In genomic region chr11:79906189-79906588, GRCh38 we compare ENCODE assay signal across 29 cellular contexts.
"Had no signal": no experiment of that assay in that cellular context is flagged by ENCODE, and none has a peak within 500 bp of the region (broad histone marks: within the 10 kb centered on the region; RNA-seq: fewer than 3 reads in every experiment).

No MANE protein-coding gene starts in this region.

- H3K27ac ChIP-seq: ascending aorta, breast epithelium, cardiac muscle cell, epithelial cell of prostate, esophagus squamous epithelium had no signal

- H3K4me3 ChIP-seq: ascending aorta, breast epithelium, cardiac muscle cell, esophagus squamous epithelium had no signal

- H3K27ac Mint-ChIP-seq: activated CD4-positive, alpha-beta memory T cell treated with anti-CD3 and anti-CD28 coated beads for 36 hours; activated CD4-positive, alpha-beta T cell treated with anti-CD3 and anti-CD28 coated beads for 36 hours; activated CD4-positive, alpha-beta T cell treated with anti-CD3 and anti-CD28 coated beads, Interleukin-2, amount 10 ng/mL, durations not matched to agents 24 days and 14 days; activated CD8-positive, alpha-beta memory T cell treated with anti-CD3 and anti-CD28 coated beads, Interleukin-2, amount 10 ng/mL, durations not matched to agents 7 days and 5 days; activated CD8-positive, alpha-beta T cell treated with anti-CD3 and anti-CD28 coated beads, Interleukin-2, amount 10 ng/mL, durations not matched to agents 7 days and 5 days; activated naive CD4-positive, alpha-beta T cell treated with anti-CD3 and anti-CD28 coated beads, Interleukin-2, amount 10 ng/mL, durations not matched to agents 7 days and 5 days; activated naive CD4-positive, alpha-beta T cell treated with anti-CD3 and anti-CD28 coated beads, Interleukin-2, amount 50 U/mL, for 72 hours; activated naive CD8-positive, alpha-beta T cell treated with anti-CD3 and anti-CD28 coated beads, Interleukin-2, amount 10 ng/mL, durations not matched to agents 7 days and 5 days; brain had no signal

- H3K4me1 Mint-ChIP-seq: activated CD4-positive, alpha-beta T cell treated with anti-CD3 and anti-CD28 coated beads for 36 hours; activated CD4-positive, alpha-beta T cell treated with anti-CD3 and anti-CD28 coated beads, Interleukin-2, amount 10 ng/mL, durations not matched to agents 24 days and 14 days; activated CD8-positive, alpha-beta memory T cell treated with anti-CD3 and anti-CD28 coated beads, Interleukin-2, amount 10 ng/mL, durations not matched to agents 7 days and 5 days; activated naive CD4-positive, alpha-beta T cell treated with anti-CD3 and anti-CD28 coated beads, Interleukin-2, amount 10 ng/mL, durations not matched to agents 7 days and 5 days; activated naive CD8-positive, alpha-beta T cell treated with anti-CD3 and anti-CD28 coated beads, Interleukin-2, amount 10 ng/mL, durations not matched to agents 7 days and 5 days had no signal

- H3K4me1 ChIP-seq: ascending aorta, breast epithelium, esophagus squamous epithelium had no signal

- H3K27me3 ChIP-seq: ascending aorta, breast epithelium, cardiac muscle cell, esophagus squamous epithelium had no signal

- H3K27me3 Mint-ChIP-seq: activated CD4-positive, alpha-beta memory T cell treated with anti-CD3 and anti-CD28 coated beads for 36 hours; activated CD4-positive, alpha-beta T cell treated with anti-CD3 and anti-CD28 coated beads for 36 hours; activated CD4-positive, alpha-beta T cell treated with anti-CD3 and anti-CD28 coated beads, Interleukin-2, amount 10 ng/mL, durations not matched to agents 24 days and 14 days; activated CD8-positive, alpha-beta memory T cell treated with anti-CD3 and anti-CD28 coated beads, Interleukin-2, amount 10 ng/mL, durations not matched to agents 7 days and 5 days; activated naive CD4-positive, alpha-beta T cell treated with anti-CD3 and anti-CD28 coated beads, Interleukin-2, amount 10 ng/mL, durations not matched to agents 7 days and 5 days; activated naive CD8-positive, alpha-beta T cell treated with anti-CD3 and anti-CD28 coated beads, Interleukin-2, amount 10 ng/mL, durations not matched to agents 7 days and 5 days; brain had no signal

- ATAC-seq: activated CD4-positive, alpha-beta T cell treated with anti-CD3 and anti-CD28 coated beads for 36 hours; activated CD8-positive, alpha-beta memory T cell treated with anti-CD3 and anti-CD28 coated beads, Interleukin-2, amount 10 ng/mL, durations not matched to agents 7 days and 5 days; activated CD8-positive, alpha-beta T cell treated with anti-CD3 and anti-CD28 coated beads, Interleukin-2, amount 10 ng/mL, durations not matched to agents 7 days and 5 days; activated naive CD4-positive, alpha-beta T cell treated with anti-CD3 and anti-CD28 coated beads, Interleukin-2, amount 50 U/mL, for 72 hours had no signal

- H3K36me3 Mint-ChIP-seq: activated CD4-positive, alpha-beta memory T cell treated with anti-CD3 and anti-CD28 coated beads for 36 hours; activated CD8-positive, alpha-beta memory T cell treated with anti-CD3 and anti-CD28 coated beads, Interleukin-2, amount 10 ng/mL, durations not matched to agents 7 days and 5 days; activated naive CD4-positive, alpha-beta T cell treated with anti-CD3 and anti-CD28 coated beads, Interleukin-2, amount 10 ng/mL, durations not matched to agents 7 days and 5 days; activated naive CD4-positive, alpha-beta T cell treated with anti-CD3 and anti-CD28 coated beads, Interleukin-2, amount 50 U/mL, for 72 hours; activated naive CD8-positive, alpha-beta T cell treated with anti-CD3 and anti-CD28 coated beads, Interleukin-2, amount 10 ng/mL, durations not matched to agents 7 days and 5 days; brain had no signal

- H3K9me3 ChIP-seq: ascending aorta, breast epithelium had no signal

- FAIRE-seq: endometrium, endothelial cell of umbilical vein, frontal cortex had no signal

- H3K36me3 ChIP-seq: ascending aorta, breast epithelium, cardiac muscle cell, esophagus squamous epithelium had no signal

- DNase-seq: activated CD4-positive, alpha-beta memory T cell treated with anti-CD3 and anti-CD28 coated beads for 36 hours; activated CD4-positive, alpha-beta T cell treated with anti-CD3 and anti-CD28 coated beads for 36 hours; activated CD4-positive, alpha-beta T cell treated with anti-CD3 and anti-CD28 coated beads, Interleukin-2, amount 10 ng/mL, durations not matched to agents 24 days and 14 days; activated CD4-positive, CD25-positive, alpha-beta regulatory T cell; activated CD4-positive, CD25-positive, alpha-beta regulatory T cell treated with anti-CD3 and anti-CD28 coated beads, Interleukin-2, amount 50 U/mL, for 72 hours; activated CD8-positive, alpha-beta memory T cell treated with anti-CD3 and anti-CD28 coated beads, Interleukin-2, amount 10 ng/mL, durations not matched to agents 7 days and 5 days; activated CD8-positive, alpha-beta memory T cell treated with anti-CD3 and anti-CD28 coated beads, Interleukin-2, amount 50 U/mL, for 4 hours; activated CD8-positive, alpha-beta T cell treated with anti-CD3 and anti-CD28 coated beads, Interleukin-2, amount 10 ng/mL, durations not matched to agents 7 days and 5 days; activated gamma-delta T cell; activated naive CD4-positive, alpha-beta T cell; activated naive CD4-positive, alpha-beta T cell treated with anti-CD3 and anti-CD28 coated beads, Interleukin-2, amount 10 ng/mL, durations not matched to agents 7 days and 5 days; activated naive CD8-positive, alpha-beta T cell treated with anti-CD3 and anti-CD28 coated beads, Interleukin-2, amount 10 ng/mL, durations not matched to agents 7 days and 5 days; activated T-cell treated with anti-CD3 and anti-CD28 coated beads, Interleukin-2, amount 50 U/mL, for 1 hour; activated T-cell treated with anti-CD3 and anti-CD28 coated beads, Interleukin-2, amount 50 U/mL, for 48 hours; central memory CD4-positive, alpha-beta T cell; cortex of kidney; dermis blood vessel endothelial cell; effector CD8-positive, alpha-beta T cell; esophagus squamous epithelium; T-helper 2 cell had no signal

- H3K4me3 Mint-ChIP-seq: activated CD4-positive, alpha-beta memory T cell treated with anti-CD3 and anti-CD28 coated beads for 36 hours; activated CD4-positive, alpha-beta T cell treated with anti-CD3 and anti-CD28 coated beads for 36 hours; activated CD4-positive, alpha-beta T cell treated with anti-CD3 and anti-CD28 coated beads, Interleukin-2, amount 10 ng/mL, durations not matched to agents 24 days and 14 days; activated CD8-positive, alpha-beta memory T cell treated with anti-CD3 and anti-CD28 coated beads, Interleukin-2, amount 10 ng/mL, durations not matched to agents 7 days and 5 days; activated CD8-positive, alpha-beta T cell treated with anti-CD3 and anti-CD28 coated beads, Interleukin-2, amount 10 ng/mL, durations not matched to agents 7 days and 5 days; activated naive CD4-positive, alpha-beta T cell treated with anti-CD3 and anti-CD28 coated beads, Interleukin-2, amount 10 ng/mL, durations not matched to agents 7 days and 5 days; activated naive CD8-positive, alpha-beta T cell treated with anti-CD3 and anti-CD28 coated beads, Interleukin-2, amount 10 ng/mL, durations not matched to agents 7 days and 5 days; brain had no signal
